In the genomic region with DNA sequence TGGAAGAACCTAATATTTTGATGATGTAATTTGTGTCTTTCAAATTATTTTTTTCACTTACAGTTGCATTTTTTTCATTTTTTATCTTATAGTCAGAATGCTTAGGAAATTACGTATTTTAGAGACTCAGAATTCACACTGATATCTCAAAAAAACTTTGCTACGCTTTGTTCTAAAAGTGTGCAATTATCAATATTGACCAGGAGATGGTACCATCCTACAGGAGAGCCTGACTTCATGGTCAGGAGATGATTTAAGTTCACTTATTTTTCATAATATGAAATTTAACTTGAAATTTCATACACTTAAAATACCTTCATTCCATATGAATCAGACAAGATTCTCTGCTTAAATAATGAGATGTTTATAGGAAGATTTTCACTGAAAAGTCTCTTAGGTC, we compare ENCODE assay signal across 14 cellular contexts. TPM values are rescaled to one million over a fixed set of nuclear protein-coding genes. Genes with fewer than 3 reads are reported as not detected.
DNase-seq lines count a peak whose midpoint lies in the region; ATAC-seq, FAIRE-seq and TF ChIP-seq lines count a peak whose summit lies in the region.
"Not testable (repeated sequence)": the region's sequence is repeated elsewhere in the genome, so short reads cannot be mapped to it uniquely, and the experiment has no call there.
"Had no signal": no experiment of that assay in that cellular context is flagged by ENCODE, and none has a peak within 500 bp of the region (broad histone marks: within the 10 kb centered on the region; RNA-seq: fewer than 3 reads in every experiment).

No MANE protein-coding gene starts in this region.

- intact Hi-C loops in A673 (cut with micrococcal nuclease; ENCODE audit: unreplicated experiment); lower lobe of right lung (cut with DNase I): not testable (repeated sequence)
- intact Hi-C loops in Panc1 (cut with micrococcal nuclease; ENCODE audit: unreplicated experiment) = loop anchor here (5.0 kb wide), 1 partner anchor 432 kb away; no protein-coding TSS in a partner anchor

- H3K4me2 ChIP-seq in astrocyte (ENCODE audit: low read length) = not testable (repeated sequence)

- H3K9me3 Mint-ChIP-seq in astrocyte (ENCODE audit: unreplicated experiment) = not testable (repeated sequence)

- TF ChIP-seq CTCF in A673 (conservative IDR thresholded peaks at IDR 0.05; ENCODE audit: low read depth, low read length) (peak; percentile 49; the same call in 1 of the 2 replicates), GM12864 (IDR thresholded peaks at IDR 0.05; ENCODE audit: low read depth, low read length, missing control alignments) (peak; percentile 17), LNCaP clone FGC (IDR thresholded peaks at IDR 0.05; ENCODE audit: control insufficient read depth, extremely low read depth, insufficient read depth) (peak; percentile 41), Panc1 (IDR thresholded peaks at IDR 0.05) (peak; percentile 56; the same call in 1 of the 2 replicates), astrocyte (IDR thresholded peaks at IDR 0.05; ENCODE audit: insufficient read depth, low read depth, low read length) (peak; percentile 13), epithelial cell of esophagus (IDR thresholded peaks at IDR 0.05; ENCODE audit: insufficient read depth, low read depth, low read length, missing control alignments) (peak; percentile 35), lower lobe of right lung (IDR thresholded peaks at IDR 0.05) (peak; percentile 7), retinal pigment epithelial cell (conservative IDR thresholded peaks at IDR 0.05; ENCODE audit: low read depth, low read length) (peak; percentile 35)

- H3K27me3 Mint-ChIP-seq in astrocyte (ENCODE audit: low read depth, unreplicated experiment) = not testable (repeated sequence)

- ATAC-seq in Panc1, lower lobe of right lung: not testable (repeated sequence)

- H3K27ac ChIP-seq in A673 (ENCODE audit: low read depth, low read length, poor library complexity, severe bottlenecking); Panc1 (ENCODE audit: low read length); astrocyte (ENCODE audit: low read depth, low read length); lower lobe of right lung: not testable (repeated sequence)

- not testable (repeated sequence) for H3K9me3 ChIP-seq in A673 (ENCODE audit: low read depth, low read length, poor library complexity, severe bottlenecking); Panc1 (ENCODE audit: control insufficient read depth, insufficient read depth, low read depth, low read length); astrocyte (ENCODE audit: insufficient read depth, low read depth, low read length); lower lobe of right lung

- not testable (repeated sequence) for H3K36me3 Mint-ChIP-seq in astrocyte (ENCODE audit: low read depth, unreplicated experiment)

- POLR2A ChIA-PET in A673 (lab: Charles Lee; ENCODE audit: low non-redundant PET); Panc1 (lab: Charles Lee): not testable (repeated sequence)

- not testable (repeated sequence) for H3K27ac Mint-ChIP-seq in astrocyte (ENCODE audit: unreplicated experiment)

- CTCF ChIA-PET in A673 (lab: Charles Lee); Panc1 (lab: Charles Lee): not testable (repeated sequence)

- H3K27me3 ChIP-seq in A673 (replicated peaks; ENCODE audit: insufficient read depth, low read depth, low read length, poor library complexity); Panc1 (ENCODE audit: control insufficient read depth, insufficient read depth, low read length); astrocyte (ENCODE audit: insufficient read depth, low read length); lower lobe of right lung (ENCODE audit: low read depth): not testable (repeated sequence)

- not testable (repeated sequence) for H3K79me2 ChIP-seq in astrocyte (ENCODE audit: insufficient read depth, low read length)

- H3K4me3 ChIP-seq in A673 (ENCODE audit: low read depth, low read length, poor library complexity, severe bottlenecking); GM12864 (ENCODE audit: low read depth, low read length); LNCaP clone FGC (ENCODE audit: low read depth, low read length); Panc1 (ENCODE audit: low read depth in 2 of 2, low read length in 2 of 2); astrocyte (ENCODE audit: insufficient read depth, low read depth, low read length); epithelial cell of esophagus (ENCODE audit: low read length); lower lobe of right lung; retinal pigment epithelial cell (ENCODE audit: low read length): not testable (repeated sequence)

- in situ Hi-C loops in Panc1 (cut with HindIII; ENCODE audit: low pct_unique_long_range_greater_than_20kb, low sequenced_read_pairs) = not testable (repeated sequence)

- H3K4me3 Mint-ChIP-seq in astrocyte (ENCODE audit: unreplicated experiment) = not testable (repeated sequence)

- not testable (repeated sequence) for H4K20me1 ChIP-seq in astrocyte (ENCODE audit: insufficient read depth, low read length)

- peak; percentile 34 for FAIRE-seq in astrocyte (lab: Jason Lieb, UNC)

- not testable (repeated sequence) for H3K9ac ChIP-seq in astrocyte (ENCODE audit: low read length)

- H3K4me1 ChIP-seq in A673 (ENCODE audit: insufficient read depth, low read length, poor library complexity, severe bottlenecking); Panc1 (ENCODE audit: control insufficient read depth, insufficient read depth, low read length); astrocyte (ENCODE audit: insufficient read depth, low read length); lower lobe of right lung: not testable (repeated sequence)

- not testable (repeated sequence) for H3K4me1 Mint-ChIP-seq in astrocyte (ENCODE audit: low read depth, unreplicated experiment)

- H2AFZ ChIP-seq in astrocyte (ENCODE audit: low read depth, low read length) = not testable (repeated sequence)

- BruUV-seq in A673 (replicated peaks; lab: Mats Ljungman, UMichigan); Panc1 (replicated peaks; lab: Mats Ljungman, UMichigan): not testable (repeated sequence)

- H3K36me3 ChIP-seq in A673 (ENCODE audit: insufficient read depth, low read length, poor library complexity, severe bottlenecking); Panc1 (ENCODE audit: control insufficient read depth, insufficient read depth, low read length); astrocyte (ENCODE audit: insufficient read depth, low read length); lower lobe of right lung: not testable (repeated sequence)

- DNase-seq in A673 (ENCODE audit: low spot score) (peak; percentile 18), epithelial cell of esophagus (ENCODE audit: low read depth) (peak; percentile 9)
- not testable (repeated sequence) for DNase-seq in GM12864 (ENCODE audit: low read depth); LNCaP clone FGC (ENCODE audit: low read depth); Panc1 (ENCODE audit: low read depth, low spot score); astrocyte (ENCODE audit: low read depth); lower lobe of right lung; retinal pigment epithelial cell (ENCODE audit: low read depth)

RNA-seq across cellular contexts. Expression of a gene that starts 34.7 kb away (rescaled TPM):
- total RNA-seq in A673 (2021) (not detected in 2 replicates), Panc1 (2021; ENCODE audit: unreplicated experiment) (not detected), astrocyte (not detected in 2 replicates), lower lobe of right lung (not detected)
- polyA plus RNA-seq in Panc1 (2012; ENCODE audit: insufficient read length) = not detected
- total RNA-seq: CD8-positive, alpha-beta memory T cell; G401; lower leg skin; naive thymus-derived CD4-positive, alpha-beta T cell; pulmonary artery endothelial cell had no signal
- polyA plus RNA-seq: adipose tissue; CD8-positive, alpha-beta memory T cell; naive thymus-derived CD4-positive, alpha-beta T cell had no signal
